22 cellular contexts compared by ENCODE assay signal in the genomic region with DNA sequence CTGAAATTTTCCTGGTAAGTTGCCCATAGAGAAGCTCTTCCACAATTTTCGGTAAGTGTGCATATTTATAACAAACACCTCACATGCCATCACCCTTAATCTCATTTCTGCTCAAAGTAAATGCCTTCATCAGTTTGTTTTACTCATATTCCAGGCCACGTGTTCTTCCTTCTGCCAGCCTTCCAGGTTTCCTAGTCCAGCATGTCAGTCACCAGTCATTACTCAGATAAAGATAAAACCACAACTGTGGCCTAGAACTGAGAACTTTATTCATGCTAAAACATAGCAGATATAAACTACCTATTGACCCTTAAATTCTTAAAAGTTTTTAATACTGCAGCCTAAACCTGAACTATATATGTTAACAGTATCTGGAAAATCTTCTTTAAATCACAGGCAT.
A peak's percentile ranks its signal among the peaks of the same experiment; 100 is the strongest.
DNase-seq lines count a peak whose midpoint lies in the region; ATAC-seq, FAIRE-seq and TF ChIP-seq lines count a peak whose summit lies in the region.
"Had no signal": no experiment of that assay in that cellular context is flagged by ENCODE, and none has a peak within 500 bp of the region (broad histone marks: within the 10 kb centered on the region; RNA-seq: fewer than 3 reads in every experiment).

No MANE protein-coding gene starts in this region.

- intact Hi-C loops in K562 (cut with micrococcal nuclease), result no loop called here

- in situ Hi-C loops in K562 (cut with MboI), result no loop called here

- no peak for TF ChIP-seq POLR2A in K562 (conservative IDR thresholded peaks at IDR 0.05)

- no peaks in the 10 kb centered on the region for H3K79me2 ChIP-seq in K562 (ENCODE audit: control insufficient read depth, insufficient read depth, low read length)

- no peak overlapping the region for H3K9ac ChIP-seq in K562 (ENCODE audit: insufficient read depth in 1 of 2, low read depth in 2 of 2, low read length in 2 of 2)
- H3K9ac ChIP-seq: BLaER1 treated with 17β-estradiol and CSF1 and Interleukin-3, amounts not matched to agents 10 nM and 100 nM had no signal

- TF ChIP-seq RAD21 in K562 (CRISPR knock-in tag; conservative IDR thresholded peaks at IDR 0.05 in 1 of 2, IDR thresholded peaks at IDR 0.05 in 1 of 2), result no peak

- POLR2A ChIA-PET in K562 (lab: Yijun Ruan, JAX), result no interaction called here

- no peaks in the 10 kb centered on the region; the same call in 1 of the 2 replicates for H4K20me1 ChIP-seq in K562 (replicated peaks; ENCODE audit: control insufficient read depth, insufficient read depth, low read length)
- H4K20me1 ChIP-seq: BLaER1 treated with 17β-estradiol and CSF1 and Interleukin-3, amounts not matched to agents 10 nM and 100 nM had no signal

- no peak overlapping the region for H3K4me2 ChIP-seq in K562 (ENCODE audit: insufficient read depth, low read length)
- H3K4me2 ChIP-seq: BLaER1 treated with 17β-estradiol and CSF1 and Interleukin-3, amounts not matched to agents 10 nM and 100 nM had no signal

- 8% methylated on average over 2 of the region's 2 CpGs for WGBS in K562 (ENCODE audit: insufficient coverage, low coverage, missing lambda C conversion rate)

- no peaks in the 10 kb centered on the region for H3K9me1 ChIP-seq in K562 (ENCODE audit: control insufficient read depth, insufficient read depth, low read length)

- H2AFZ ChIP-seq in K562 (ENCODE audit: low read depth, low read length), result no peak overlapping the region

- no peak overlapping the region for H3K4me3 ChIP-seq in K562
- H3K4me3 ChIP-seq: BLaER1 treated with 17β-estradiol and CSF1 and Interleukin-3, amounts not matched to agents 10 nM and 100 nM; GM12878; Peyer's patch; spleen; uterus had no signal

- TF ChIP-seq CTCF in K562 (IDR thresholded peaks at IDR 0.05 in 2 of 3, conservative IDR thresholded peaks at IDR 0.05 in 1 of 3; ENCODE audit: insufficient read depth in 2 of 3, low read depth in 1 of 3, low read length in 3 of 3), result no peak

- DNase-seq in EH (ENCODE audit: low read depth) (peak; percentile 58), HTR-8/SVneo (ENCODE audit: insufficient read length, low spot score) (peak; percentile 7), K562 (ENCODE audit: extremely low read depth in 1 of 4, low spot score in 3 of 4) (peak in 1 of 4 experiments; percentile 8), kidney tubule cell (ENCODE audit: low spot score) (peak; percentile 39)
- no peak for DNase-seq in activated effector memory CD4-positive, alpha-beta T cell treated with Interleukin-2 at 50 U/mL for 16 hours
- DNase-seq: activated CD4-positive, alpha-beta T cell treated with anti-CD3 and anti-CD28 coated beads for 36 hours; activated naive CD8-positive, alpha-beta T cell treated with anti-CD3 and anti-CD28 coated beads for 36 hours; activated T-cell treated with anti-CD3 and anti-CD28 coated beads for 4 hours; head of caudate nucleus; Kasumi-1; NCI-H1694; NCI-H526 treated with DMSO at 0.1 percent for 48 hours; Peyer's patch; posterior cingulate gyrus; spleen; stimulated activated naive CD8-positive, alpha-beta T cell treated with anti-CD3 and anti-CD28 coated beads, Interleukin-15, amount 100 ng/mL, for 72 hours; uterus had no signal

- no peak for TF ChIP-seq EP300 in K562 (IDR thresholded peaks at IDR 0.05; ENCODE audit: low read length)

- FAIRE-seq in HTR-8/SVneo (lab: Jason Lieb, UNC) (no peak), K562 (lab: Jason Lieb, UNC) (no peak)
- FAIRE-seq: GM12878 had no signal

- H3K36me3 ChIP-seq in K562 (ENCODE audit: control insufficient read depth, insufficient read depth, low read length), result no peaks in the 10 kb centered on the region
- H3K36me3 ChIP-seq: uterus had no signal

- peaks cover 3% of the 10 kb centered on the region in 2 experiments; a peak in 2 of 5 replicates for H3K4me1 ChIP-seq in K562 (replicated peaks in 1 of 2; ENCODE audit: control insufficient read depth in 2 of 2, insufficient read depth in 2 of 2, low read length in 2 of 2)
- H3K4me1 ChIP-seq: BLaER1 treated with 17β-estradiol and CSF1 and Interleukin-3, amounts not matched to agents 10 nM and 100 nM; Peyer's patch; spleen; uterus had no signal

- CTCF ChIA-PET in K562 (lab: Yijun Ruan, JAX; ENCODE audit: low intra/inter-chr PET ratio), result no interaction called here

- no TSS peak for BruUV-seq in K562 (replicated peaks; lab: Mats Ljungman, UMichigan)

- H3K27ac ChIP-seq in K562 (ENCODE audit: extremely low read depth, low read depth, low read length), result no peak overlapping the region
- H3K27ac ChIP-seq: BLaER1 treated with 17β-estradiol and CSF1 and Interleukin-3, amounts not matched to agents 10 nM and 100 nM; Peyer's patch; spleen; uterus had no signal

- no peaks in the 10 kb centered on the region for H3K27me3 ChIP-seq in K562 (ENCODE audit: control insufficient read depth in 2 of 2, insufficient read depth in 2 of 2, low read length in 2 of 2)
- H3K27me3 ChIP-seq: BLaER1 treated with 17β-estradiol and CSF1 and Interleukin-3, amounts not matched to agents 10 nM and 100 nM; Peyer's patch; spleen; uterus had no signal

- ATAC-seq in K562 (no peak), GM21367 (IDR thresholded peaks at IDR 0.05; ENCODE audit: unreplicated experiment) (no peak), GM18502 (IDR thresholded peaks at IDR 0.05; ENCODE audit: poor library complexity, unreplicated experiment) (no peak), HG03571 (IDR thresholded peaks at IDR 0.05; ENCODE audit: unreplicated experiment) (no peak)
- ATAC-seq: activated CD4-positive, alpha-beta T cell treated with anti-CD3 and anti-CD28 coated beads for 36 hours; GM12878; stimulated activated naive CD8-positive, alpha-beta T cell treated with anti-CD3 and anti-CD28 coated beads, Interleukin-15, amount 100 ng/mL, for 72 hours had no signal

- H3K9me3 ChIP-seq in K562 (replicated peaks; ENCODE audit: control insufficient read depth, insufficient read depth, low read depth, low read length), result no peaks in the 10 kb centered on the region
- H3K9me3 ChIP-seq: BLaER1 treated with 17β-estradiol and CSF1 and Interleukin-3, amounts not matched to agents 10 nM and 100 nM; Peyer's patch; spleen; uterus had no signal

TF ChIP-seq in K562, 482 proteins besides CTCF, POLR2A, EP300 and RAD21 (continues in another document):
- TF ChIP-seq DMBX1 (CRISPR knock-in tag; IDR thresholded peaks at IDR 0.05; ENCODE audit: borderline replicate concordance), result peak; percentile 22; the same call in 1 of the 2 replicates
- TF ChIP-seq JUND (IDR thresholded peaks at IDR 0.05; ENCODE audit: borderline replicate concordance, low read depth, low read length), result no peak
- peak; percentile 34; the same call in 1 of the 3 replicates for TF ChIP-seq JUND (tag; IDR thresholded peaks at IDR 0.05; ENCODE audit: borderline replicate concordance, low read depth, low read length)
- no peak for TF ChIP-seq KLF10 (CRISPR knock-in tag; IDR thresholded peaks at IDR 0.05)
- no peak for TF ChIP-seq ZNF121 (CRISPR knock-in tag; conservative IDR thresholded peaks at IDR 0.05)
- TF ChIP-seq RBM17 (IDR thresholded peaks at IDR 0.05; ENCODE audit: borderline replicate concordance, low read depth, low read length), result no peak
- no peak for TF ChIP-seq FOXK2 (conservative IDR thresholded peaks at IDR 0.05 in 1 of 2, IDR thresholded peaks at IDR 0.05 in 1 of 2; ENCODE audit: low read depth in 2 of 2)
- peak; percentile 85 for TF ChIP-seq MEIS2 (IDR thresholded peaks at IDR 0.05; ENCODE audit: partially characterized antibody)
- no peak for TF ChIP-seq CBFA2T2 (conservative IDR thresholded peaks at IDR 0.05)
- peak in 1 of 2 experiments; percentile 37; a peak in 1 of 4 replicates for TF ChIP-seq MNT (conservative IDR thresholded peaks at IDR 0.05)
- peak; percentile 88 for TF ChIP-seq PKNOX1 (IDR thresholded peaks at IDR 0.05)
- no peak for TF ChIP-seq FUS (optimal IDR thresholded peaks at IDR 0.05; ENCODE audit: low read depth, low read length)
- no peak for TF ChIP-seq HSF4 (CRISPR knock-in tag; IDR thresholded peaks at IDR 0.05; ENCODE audit: borderline replicate concordance)
